ENCODE assay signal across 19 cellular contexts in the genomic region with DNA sequence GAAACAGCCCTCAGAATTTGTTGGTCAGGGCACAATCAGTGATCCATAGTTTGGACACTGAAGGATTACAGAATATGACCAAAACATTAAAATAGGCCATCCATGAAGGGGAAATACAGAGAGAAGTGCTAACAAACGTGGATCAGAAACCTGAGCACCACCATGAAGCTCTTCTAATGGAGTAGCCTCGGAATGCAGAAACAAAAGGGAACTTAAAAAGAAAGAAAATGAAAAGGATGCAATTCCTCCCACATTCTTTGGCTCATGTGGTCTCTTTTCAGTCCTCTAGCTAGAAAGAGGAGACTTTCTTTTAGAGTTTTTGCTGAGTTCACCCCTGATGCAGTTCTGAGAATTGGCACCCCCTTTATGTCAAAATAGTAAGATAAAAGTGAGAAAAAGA.
DNase-seq lines count a peak whose midpoint lies in the region; ATAC-seq and TF ChIP-seq lines count a peak whose summit lies in the region.
"Had no signal": no experiment of that assay in that cellular context is flagged by ENCODE, and none has a peak within 500 bp of the region (broad histone marks: within the 10 kb centered on the region; RNA-seq: fewer than 3 reads in every experiment).

No MANE protein-coding gene starts in this region.

- no peak overlapping the region for H2BK15ac ChIP-seq in H9 (ENCODE audit: low read depth, low read length)

- no peaks in the 10 kb centered on the region for H3K79me1 ChIP-seq in H9 (ENCODE audit: insufficient read depth, low read depth, low read length, poor library complexity, severe bottlenecking)

- H3K4me2 ChIP-seq in H9 (ENCODE audit: insufficient read depth, insufficient read length, low read length), result no peak overlapping the region

- H4K91ac ChIP-seq in H9 (ENCODE audit: insufficient read length, low read depth, low read length), result no peak overlapping the region

- peak overlapping the region in 2 of 3 experiments; percentile 66 to 70; a peak in 3 of 7 replicates for H3K27ac Mint-ChIP-seq in H9
- peak overlapping the region; percentile 86 for H3K27ac Mint-ChIP-seq in WTC11
- H3K27ac Mint-ChIP-seq: CD4-positive, CD25-positive, alpha-beta regulatory T cell; T-cell had no signal

- no peak overlapping the region for H4K8ac ChIP-seq in H9 (replicated peaks; ENCODE audit: insufficient read length, low read depth, low read length)

- H2BK12ac ChIP-seq in H9 (ENCODE audit: insufficient read length, low read depth, low read length), result no peak overlapping the region

- no peak overlapping the region for H2BK120ac ChIP-seq in H9 (ENCODE audit: low read depth, low read length, poor library complexity, severe bottlenecking)

- H3K9me3 Mint-ChIP-seq in H9 (no peaks in the 10 kb centered on the region; a peak in 1 of 5 replicates), WTC11 (peaks cover 4% of the 10 kb centered on the region)
- H3K9me3 Mint-ChIP-seq: CD4-positive, CD25-positive, alpha-beta regulatory T cell had no signal

- no peaks in the 10 kb centered on the region for H4K20me1 ChIP-seq in H9 (ENCODE audit: control insufficient read depth, insufficient read depth, insufficient read length)

- H3K4me1 Mint-ChIP-seq in H9, result peaks cover 23 to 24% of the 10 kb centered on the region in 2 experiments
- peaks cover 44% of the 10 kb centered on the region for H3K4me1 Mint-ChIP-seq in WTC11
- H3K4me1 Mint-ChIP-seq: T-cell had no signal

- H4K5ac ChIP-seq in H9 (ENCODE audit: insufficient read length, low read depth, low read length), result no peak overlapping the region

- no peak for TF ChIP-seq CTCF in H9 (conservative IDR thresholded peaks at IDR 0.05)
- TF ChIP-seq CTCF in WTC11 (IDR thresholded peaks at IDR 0.05), result no peak

- no peak overlapping the region for H2AFZ ChIP-seq in H9 (ENCODE audit: low read length)

- peak; percentile 77 for ATAC-seq in WTC11
- ATAC-seq in activated CD4-positive, CD25-positive, alpha-beta regulatory T cell treated with anti-CD3 and anti-CD28 coated beads, Interleukin-2, amount 50 U/mL, for 24 hours, result no peak
- ATAC-seq: T-cell had no signal

- no peak overlapping the region for H3K27ac ChIP-seq in H9 (ENCODE audit: insufficient read length, low read depth, low read length)
- H3K27ac ChIP-seq: HL-60, SK-N-MC had no signal

- no peak overlapping the region for H3K4ac ChIP-seq in H9 (ENCODE audit: low read depth, low read length)

- H3K36me3 Mint-ChIP-seq in H9 (ENCODE audit: insufficient read depth in 1 of 3, low read depth in 3 of 3) (peaks cover 0 to 2% (median 0%) of the 10 kb centered on the region in 3 experiments; a peak in 1 of 7 replicates), WTC11 (no peaks in the 10 kb centered on the region)
- H3K36me3 Mint-ChIP-seq: T-cell had no signal

- H3K4me1 ChIP-seq in H9 (ENCODE audit: insufficient read depth, low read length), result peaks cover 2% of the 10 kb centered on the region; the same call in 1 of the 2 replicates

- no peak overlapping the region for H3K23ac ChIP-seq in H9 (ENCODE audit: insufficient read length, low read depth, low read length)

- WGBS in H9 (ENCODE audit: extremely low coverage, insufficient read length, low lambda C conversion rate), result no CpG with 5 or more reads among the region's 2 CpGs

- no peak overlapping the region for H3K14ac ChIP-seq in H9 (ENCODE audit: insufficient read depth, low read length)

- H3K27me3 ChIP-seq in H9 (ENCODE audit: insufficient read depth, low read length), result no peaks in the 10 kb centered on the region

- CTCF ChIA-PET in WTC11 (lab: Charles Lee), result no interaction called here

- H3K27me3 Mint-ChIP-seq in H9 (ENCODE audit: low read depth) (no peaks in the 10 kb centered on the region), WTC11 (ENCODE audit: low read depth) (no peaks in the 10 kb centered on the region)
- H3K27me3 Mint-ChIP-seq: CD4-positive, CD25-positive, alpha-beta regulatory T cell; T-cell had no signal

- no peak overlapping the region for H3T11ph ChIP-seq in H9 (ENCODE audit: low read length)

- POLR2A ChIA-PET in WTC11 (lab: Charles Lee), result no interaction called here

- H2AK5ac ChIP-seq in H9 (ENCODE audit: insufficient read length, low read length), result no peak overlapping the region

- no peak overlapping the region for H2BK20ac ChIP-seq in H9 (ENCODE audit: low read depth, low read length, poor library complexity, severe bottlenecking)

- H3K9ac ChIP-seq in H9 (ENCODE audit: extremely low read depth, insufficient read length, low read length), result no peak overlapping the region

- H3K56ac ChIP-seq in H9 (ENCODE audit: insufficient read length, low read depth, low read length), result no peak overlapping the region

- H3K18ac ChIP-seq in H9 (ENCODE audit: insufficient read length, low read depth, low read length), result no peak overlapping the region

- no peak for DNase-seq in H9
- no peak for DNase-seq in WTC11 (ENCODE audit: low spot score)
- DNase-seq in left kidney (ENCODE audit: low read depth, low spot score), result peak; percentile 21
- no peak for DNase-seq in SKM-1 treated with dmso at 0.1 percent for 144 hours (lab: John Stamatoyannopoulos, UW; ENCODE audit: unreplicated experiment)
- DNase-seq in NCI-H82 treated with DMSO at 0.1 percent for 48 hours (lab: John Stamatoyannopoulos, UW; ENCODE audit: unreplicated experiment), result no peak
- DNase-seq in occipital lobe (lab: John Stamatoyannopoulos, UW), result no peak
- DNase-seq: CD4-positive, CD25-positive, alpha-beta regulatory T cell; DMS79; IMR-90; NCI-H1105; NCI-H2029 treated with DMSO at 0.1 percent for 48 hours; NCI-H2171 treated with DMSO at 0.1 percent for 48 hours; NCI-H524 treated with DMSO at 0.1 percent for 48 hours; RPMI8226; SHP77 treated with DMSO at 0.1 percent for 48 hours; T-cell had no signal

- H3K23me2 ChIP-seq in H9 (ENCODE audit: insufficient read length, low read depth, low read length, poor library complexity, severe bottlenecking), result no peaks in the 10 kb centered on the region

- H3K4me3 Mint-ChIP-seq in H9 (no peak overlapping the region), WTC11 (no peak overlapping the region)
- H3K4me3 Mint-ChIP-seq: CD4-positive, CD25-positive, alpha-beta regulatory T cell; T-cell had no signal

- no peak overlapping the region for H2BK5ac ChIP-seq in H9 (ENCODE audit: insufficient read length, low read length)

- H3K9me3 ChIP-seq in H9 (ENCODE audit: control insufficient read depth, low read depth, low read length), result no peaks in the 10 kb centered on the region

- no peaks in the 10 kb centered on the region for H3K79me2 ChIP-seq in H9 (ENCODE audit: insufficient read depth, low read length)

TF ChIP-seq in WTC11, 78 proteins besides CTCF, POLR2A, EP300 and RAD21:
- TF ChIP-seq JAZF1 (CRISPR knock-in tag; IDR thresholded peaks at IDR 0.05), result no peak
- no peak for TF ChIP-seq KAT7 (CRISPR knock-in tag; IDR thresholded peaks at IDR 0.05; ENCODE audit: borderline replicate concordance)
- no peak for TF ChIP-seq ZNF232 (CRISPR knock-in tag; IDR thresholded peaks at IDR 0.05)
- TF ChIP-seq SOX15 (CRISPR knock-in tag; IDR thresholded peaks at IDR 0.05), result no peak
- TF ChIP-seq, protein P1, sequence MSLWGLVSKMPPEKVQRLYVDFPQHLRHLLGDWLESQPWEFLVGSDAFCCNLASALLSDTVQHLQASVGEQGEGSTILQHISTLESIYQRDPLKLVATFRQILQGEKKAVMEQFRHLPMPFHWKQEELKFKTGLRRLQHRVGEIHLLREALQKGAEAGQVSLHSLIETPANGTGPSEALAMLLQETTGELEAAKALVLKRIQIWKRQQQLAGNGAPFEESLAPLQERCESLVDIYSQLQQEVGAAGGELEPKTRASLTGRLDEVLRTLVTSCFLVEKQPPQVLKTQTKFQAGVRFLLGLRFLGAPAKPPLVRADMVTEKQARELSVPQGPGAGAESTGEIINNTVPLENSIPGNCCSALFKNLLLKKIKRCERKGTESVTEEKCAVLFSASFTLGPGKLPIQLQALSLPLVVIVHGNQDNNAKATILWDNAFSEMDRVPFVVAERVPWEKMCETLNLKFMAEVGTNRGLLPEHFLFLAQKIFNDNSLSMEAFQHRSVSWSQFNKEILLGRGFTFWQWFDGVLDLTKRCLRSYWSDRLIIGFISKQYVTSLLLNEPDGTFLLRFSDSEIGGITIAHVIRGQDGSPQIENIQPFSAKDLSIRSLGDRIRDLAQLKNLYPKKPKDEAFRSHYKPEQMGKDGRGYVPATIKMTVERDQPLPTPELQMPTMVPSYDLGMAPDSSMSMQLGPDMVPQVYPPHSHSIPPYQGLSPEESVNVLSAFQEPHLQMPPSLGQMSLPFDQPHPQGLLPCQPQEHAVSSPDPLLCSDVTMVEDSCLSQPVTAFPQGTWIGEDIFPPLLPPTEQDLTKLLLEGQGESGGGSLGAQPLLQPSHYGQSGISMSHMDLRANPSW (CRISPR knock-in tag; conservative IDR thresholded peaks at IDR 0.05; ENCODE audit: low read depth), result no peak
- no peak for TF ChIP-seq HMGA2 (CRISPR knock-in tag; IDR thresholded peaks at IDR 0.05)
- TF ChIP-seq, protein P2, sequence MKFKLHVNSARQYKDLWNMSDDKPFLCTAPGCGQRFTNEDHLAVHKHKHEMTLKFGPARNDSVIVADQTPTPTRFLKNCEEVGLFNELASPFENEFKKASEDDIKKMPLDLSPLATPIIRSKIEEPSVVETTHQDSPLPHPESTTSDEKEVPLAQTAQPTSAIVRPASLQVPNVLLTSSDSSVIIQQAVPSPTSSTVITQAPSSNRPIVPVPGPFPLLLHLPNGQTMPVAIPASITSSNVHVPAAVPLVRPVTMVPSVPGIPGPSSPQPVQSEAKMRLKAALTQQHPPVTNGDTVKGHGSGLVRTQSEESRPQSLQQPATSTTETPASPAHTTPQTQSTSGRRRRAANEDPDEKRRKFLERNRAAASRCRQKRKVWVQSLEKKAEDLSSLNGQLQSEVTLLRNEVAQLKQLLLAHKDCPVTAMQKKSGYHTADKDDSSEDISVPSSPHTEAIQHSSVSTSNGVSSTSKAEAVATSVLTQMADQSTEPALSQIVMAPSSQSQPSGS (CRISPR knock-in tag; IDR thresholded peaks at IDR 0.05; ENCODE audit: borderline replicate concordance, low read depth), result no peak
- no peak for TF ChIP-seq JUN (CRISPR knock-in tag; IDR thresholded peaks at IDR 0.05)
- TF ChIP-seq TCF7 (CRISPR knock-in tag; IDR thresholded peaks at IDR 0.05; ENCODE audit: low read depth), result no peak
- TF ChIP-seq ZNF423 (CRISPR knock-in tag; IDR thresholded peaks at IDR 0.05), result no peak
- no peak for TF ChIP-seq SMAD4 (CRISPR knock-in tag; IDR thresholded peaks at IDR 0.05)
- no peak for TF ChIP-seq IRF2 (CRISPR knock-in tag; IDR thresholded peaks at IDR 0.05; ENCODE audit: borderline replicate concordance, low read depth)
